2 cellular contexts compared by ENCODE assay signal in genomic region chr11:6634534-6634933, GRCh38.
TF ChIP-seq lines count a peak whose summit lies in the region.

No MANE protein-coding gene starts in this region.

TF ChIP-seq in liver, 16 proteins besides CTCF, POLR2A, EP300 and RAD21:
- TF ChIP-seq REST (IDR thresholded peaks at IDR 0.05) (peak; percentile 89), SP1 (IDR thresholded peaks at IDR 0.05) (no peak), HNF4A (conservative IDR thresholded peaks at IDR 0.05) (no peak)

TF ChIP-seq in HepG2, 621 proteins besides CTCF, POLR2A, EP300 and RAD21:
- TF ChIP-seq MLLT10 (CRISPR knock-in tag; IDR thresholded peaks at IDR 0.05) (no peak), HDAC1 (CRISPR knock-in tag; IDR thresholded peaks at IDR 0.05) (no peak), KLF11 (CRISPR knock-in tag; IDR thresholded peaks at IDR 0.05) (no peak), GABPB1 (CRISPR knock-in tag; IDR thresholded peaks at IDR 0.05) (no peak), UBTF (CRISPR knock-in tag; IDR thresholded peaks at IDR 0.05) (no peak), TCF12 (IDR thresholded peaks at IDR 0.05) (no peak), TCF12 (CRISPR knock-in tag; IDR thresholded peaks at IDR 0.05) (no peak), HNRNPUL1 (IDR thresholded peaks at IDR 0.05; ENCODE audit: low read depth, low read length) (no peak), ZKSCAN5 (CRISPR knock-in tag; IDR thresholded peaks at IDR 0.05) (no peak), ZNF232 (CRISPR knock-in tag; IDR thresholded peaks at IDR 0.05; ENCODE audit: borderline replicate concordance) (no peak), E2F2 (CRISPR knock-in tag; IDR thresholded peaks at IDR 0.05; ENCODE audit: borderline replicate concordance) (no peak), ZNF510 (CRISPR knock-in tag; IDR thresholded peaks at IDR 0.05; ENCODE audit: low read depth) (no peak), ZNF512 (CRISPR knock-in tag; IDR thresholded peaks at IDR 0.05) (no peak), SMARCC2 (IDR thresholded peaks at IDR 0.05) (no peak), TMF1 (CRISPR knock-in tag; IDR thresholded peaks at IDR 0.05; ENCODE audit: low read depth) (no peak), REXO4 (CRISPR knock-in tag; IDR thresholded peaks at IDR 0.05; ENCODE audit: borderline replicate concordance) (no peak), CREBL2 (CRISPR knock-in tag; IDR thresholded peaks at IDR 0.05; ENCODE audit: borderline replicate concordance) (no peak), TIGD3 (CRISPR knock-in tag; IDR thresholded peaks at IDR 0.05; ENCODE audit: borderline replicate concordance) (no peak), SMYD3 (CRISPR knock-in tag; IDR thresholded peaks at IDR 0.05) (no peak), ZNF513 (CRISPR knock-in tag; conservative IDR thresholded peaks at IDR 0.05) (no peak), RORA (CRISPR knock-in tag; IDR thresholded peaks at IDR 0.05) (no peak)
TF ChIP-seq in HepG2: peak in this region for 0.
